24 cellular contexts compared by ENCODE assay signal in genomic region chr15:83510001-83510400, GRCh38.
"Had no signal": no experiment of that assay in that cellular context is flagged by ENCODE, and none has a peak within 500 bp of the region (broad histone marks: within the 10 kb centered on the region; RNA-seq: fewer than 3 reads in every experiment).

No MANE protein-coding gene starts in this region.

- H3K27ac ChIP-seq: heart right ventricle, neutrophil, skin epidermis, tibial artery, upper lobe of right lung had no signal

- ATAC-seq: activated CD8-positive, alpha-beta T cell treated with anti-CD3 and anti-CD28 coated beads for 36 hours; activated T-cell treated with anti-CD3 and anti-CD28 coated beads, Interleukin-2, amount 50 U/mL, for 4 hours; activated T-helper 17 cell treated with anti-CD3 and anti-CD28 coated beads, Interleukin-2, amount 50 U/mL, for 72 hours; heart right ventricle; left ventricle myocardium superior; sciatic nerve; T-helper 17 cell; upper lobe of right lung had no signal

- DNase-seq: activated B cell treated with CpG ODN at 0.5 μM for 24 hours; activated CD4-positive, alpha-beta T cell treated with anti-CD3 and anti-CD28 coated beads, Interleukin-2, amount 50 U/mL, for 1 hour; activated CD8-positive, alpha-beta T cell treated with anti-CD3 and anti-CD28 coated beads for 36 hours; activated gamma-delta T cell treated with Interleukin-2 at 50 U/mL for 16 hours; activated naive CD4-positive, alpha-beta T cell treated with anti-CD3 and anti-CD28 coated beads, Interleukin-2, amount 50 U/mL, for 16 hours; activated T-cell treated with anti-CD3 and anti-CD28 coated beads, Interleukin-2, amount 50 U/mL, for 4 hours; amniotic stem cell; central memory CD4-positive, alpha-beta T cell; effector memory CD4-positive, alpha-beta T cell; erythroblast; heart right ventricle; left ventricle myocardium superior; naive B cell; nephron progenitor cell; retina; stimulated activated CD4-positive, alpha-beta T cell treated with anti-CD3 and anti-CD28 coated beads, Interleukin-12 subunit alpha, Interleukin-12 subunit beta, amount 100 ng/mL, for 4 hours; stimulated activated CD4-positive, alpha-beta T cell treated with anti-CD3 and anti-CD28 coated beads, Interleukin-4, amount 100 ng/mL, for 1 hour; T-helper 17 cell; tibial artery; upper lobe of right lung had no signal
